Comparison of ENCODE assay signal across 1 cellular context in genomic region chr1:43359696-43360095, GRCh38.
TF ChIP-seq lines count a peak whose summit lies in the region.

No MANE protein-coding gene starts in this region.

TF ChIP-seq in HepG2, 621 proteins besides CTCF, POLR2A, EP300 and RAD21:
- TF ChIP-seq SKIL (CRISPR knock-in tag; IDR thresholded peaks at IDR 0.05; ENCODE audit: borderline replicate concordance) (no peak), SOX13 (IDR thresholded peaks at IDR 0.05) (no peak), SOX13 (CRISPR knock-in tag; conservative IDR thresholded peaks at IDR 0.05 in 1 of 2, IDR thresholded peaks at IDR 0.05 in 1 of 2) (no peak), GLMP (CRISPR knock-in tag; IDR thresholded peaks at IDR 0.05; ENCODE audit: borderline replicate concordance) (no peak), ZBTB40 (IDR thresholded peaks at IDR 0.05) (no peak), ZBTB40 (CRISPR knock-in tag; IDR thresholded peaks at IDR 0.05) (no peak), ZSCAN5A (CRISPR knock-in tag; IDR thresholded peaks at IDR 0.05; ENCODE audit: borderline replicate concordance) (no peak), ZNF75D (CRISPR knock-in tag; IDR thresholded peaks at IDR 0.05; ENCODE audit: borderline replicate concordance) (no peak), ZBTB25 (CRISPR knock-in tag; IDR thresholded peaks at IDR 0.05) (no peak), FOSL2 (CRISPR knock-in tag; IDR thresholded peaks at IDR 0.05) (no peak), IRF2 (CRISPR knock-in tag; IDR thresholded peaks at IDR 0.05) (no peak), MTERF4 (CRISPR knock-in tag; IDR thresholded peaks at IDR 0.05) (no peak), ZBTB2 (CRISPR knock-in tag; IDR thresholded peaks at IDR 0.05; ENCODE audit: low read depth) (no peak), ZNF552 (CRISPR knock-in tag; IDR thresholded peaks at IDR 0.05; ENCODE audit: borderline replicate concordance) (no peak), TEF (CRISPR knock-in tag; IDR thresholded peaks at IDR 0.05) (no peak), NFATC3 (CRISPR knock-in tag; IDR thresholded peaks at IDR 0.05) (no peak), SMC3 (IDR thresholded peaks at IDR 0.05; ENCODE audit: low read length) (no peak), ZFY (CRISPR knock-in tag; IDR thresholded peaks at IDR 0.05) (no peak), SMARCC2 (IDR thresholded peaks at IDR 0.05) (no peak), CSRNP1 (CRISPR knock-in tag; IDR thresholded peaks at IDR 0.05) (no peak)
